ENCODE assay signal across 20 cellular contexts in genomic region chr6:44659676-44660170, GRCh38.
DNase-seq lines count a peak whose midpoint lies in the region; ATAC-seq and TF ChIP-seq lines count a peak whose summit lies in the region.
"Had no signal": no experiment of that assay in that cellular context is flagged by ENCODE, and none has a peak within 500 bp of the region (broad histone marks: within the 10 kb centered on the region; RNA-seq: fewer than 3 reads in every experiment).

No MANE protein-coding gene starts in this region.

- no peaks in the 10 kb centered on the region for H3K27me3 ChIP-seq in H9 (ENCODE audit: insufficient read depth, low read length)
- no peaks in the 10 kb centered on the region for H3K27me3 ChIP-seq in mesendoderm (ENCODE audit: insufficient read depth, low read length, poor library complexity)
- H3K27me3 ChIP-seq in upper lobe of right lung: no peaks in the 10 kb centered on the region
- H3K27me3 ChIP-seq in WERI-Rb-1 (ENCODE audit: insufficient read depth, low read depth, severe bottlenecking): no peaks in the 10 kb centered on the region
- H3K27me3 ChIP-seq: SJSA1 had no signal

- H2BK12ac ChIP-seq in H9 (ENCODE audit: insufficient read length, low read depth, low read length): peak overlapping the region; percentile 36

- no peak overlapping the region for H2BK20ac ChIP-seq in H9 (ENCODE audit: low read depth, low read length, poor library complexity, severe bottlenecking)

- H3K4me1 ChIP-seq in H9 (ENCODE audit: insufficient read depth, low read length): peaks cover 22% of the 10 kb centered on the region
- H3K4me1 ChIP-seq in mesendoderm (ENCODE audit: control insufficient read depth, low read depth, low read length): peaks cover 17% of the 10 kb centered on the region
- peaks cover 19% of the 10 kb centered on the region for H3K4me1 ChIP-seq in upper lobe of right lung

- CTCF ChIA-PET in WTC11 (lab: Charles Lee): interaction anchor here (1.2 to 6.0 kb wide), 4 partner anchors 8 to 184 kb away, joined by 3 to 38 read pairs (median 4); no protein-coding TSS in a partner anchor

- H3K4ac ChIP-seq in H9 (ENCODE audit: low read depth, low read length) (no peak overlapping the region), mesendoderm (ENCODE audit: low read depth, low read length) (no peak overlapping the region)

- no peak for DNase-seq in H9
- DNase-seq in WTC11 (ENCODE audit: low spot score): no peak
- DNase-seq in mesendoderm: no peak
- peak; percentile 13 for DNase-seq in upper lobe of right lung
- no peak for DNase-seq in OCI-M1 (lab: John Stamatoyannopoulos, UW)
- no peak for DNase-seq in WERI-Rb-1
- no peak for DNase-seq in NCI-H2227 treated with DMSO at 0.1 percent for 48 hours (lab: John Stamatoyannopoulos, UW)
- DNase-seq: AML-193; CD8-positive, alpha-beta memory T cell; EL; GF-D8; H7; KG1; NCI-H1092; NCI-H1436; NCI-H1930; NCI-H226; NCI-H510A treated with DMSO at 0.1 percent for 48 hours; NCI-H748 treated with DMSO at 0.1 percent for 48 hours had no signal

- peak overlapping the region; percentile 45 for H3K18ac ChIP-seq in H9 (ENCODE audit: insufficient read length, low read depth, low read length)
- H3K18ac ChIP-seq in mesendoderm (ENCODE audit: low read length): no peak overlapping the region

- H2AK5ac ChIP-seq in H9 (ENCODE audit: insufficient read length, low read length): no peak overlapping the region
- H2AK5ac ChIP-seq in mesendoderm (ENCODE audit: low read length): no peak overlapping the region

- H3K56ac ChIP-seq in H9 (ENCODE audit: insufficient read length, low read depth, low read length) (no peak overlapping the region), mesendoderm (ENCODE audit: low read length) (no peak overlapping the region)

- H3K79me1 ChIP-seq in H9 (ENCODE audit: insufficient read depth, low read depth, low read length, poor library complexity, severe bottlenecking) (no peaks in the 10 kb centered on the region), mesendoderm (ENCODE audit: low read length) (no peaks in the 10 kb centered on the region)

- H3K9me3 ChIP-seq in H9 (ENCODE audit: control insufficient read depth, low read depth, low read length) (no peaks in the 10 kb centered on the region), upper lobe of right lung (no peaks in the 10 kb centered on the region), WERI-Rb-1 (ENCODE audit: severe bottlenecking) (no peaks in the 10 kb centered on the region)
- H3K9me3 ChIP-seq: SJSA1 had no signal

- H2BK120ac ChIP-seq in H9 (ENCODE audit: low read depth, low read length, poor library complexity, severe bottlenecking): no peak overlapping the region
- no peak overlapping the region for H2BK120ac ChIP-seq in mesendoderm (ENCODE audit: low read depth, low read length)

- no peak overlapping the region; a peak in 1 of 7 replicates for H3K27ac Mint-ChIP-seq in H9
- peak overlapping the region; percentile 28; the same call in 1 of the 2 replicates for H3K27ac Mint-ChIP-seq in WTC11
- H3K27ac Mint-ChIP-seq: CD8-positive, alpha-beta memory T cell had no signal

- no peak overlapping the region for H3K4me3 Mint-ChIP-seq in H9
- H3K4me3 Mint-ChIP-seq in WTC11: no peak overlapping the region
- H3K4me3 Mint-ChIP-seq: CD8-positive, alpha-beta memory T cell had no signal

- TF ChIP-seq CTCF in H9 (conservative IDR thresholded peaks at IDR 0.05) (no peak), WTC11 (IDR thresholded peaks at IDR 0.05) (no peak), upper lobe of right lung (IDR thresholded peaks at IDR 0.05) (no peak), WERI-Rb-1 (IDR thresholded peaks at IDR 0.05; ENCODE audit: low read depth, low read length) (no peak)

- H3K27me3 Mint-ChIP-seq in H9 (ENCODE audit: low read depth): peaks cover 4% of the 10 kb centered on the region; the same call in 1 of the 2 replicates
- no peaks in the 10 kb centered on the region; the same call in 1 of the 2 replicates for H3K27me3 Mint-ChIP-seq in WTC11 (ENCODE audit: low read depth)

- no peak overlapping the region for H4K5ac ChIP-seq in H9 (ENCODE audit: insufficient read length, low read depth, low read length)
- H4K5ac ChIP-seq in mesendoderm (ENCODE audit: low read length): no peak overlapping the region

- H3K36me3 Mint-ChIP-seq in H9 (ENCODE audit: insufficient read depth in 1 of 3, low read depth in 3 of 3) (peaks cover 0 to 4% (median 0%) of the 10 kb centered on the region in 3 experiments; a peak in 2 of 7 replicates), WTC11 (peaks cover 3% of the 10 kb centered on the region)
- H3K36me3 Mint-ChIP-seq: CD8-positive, alpha-beta memory T cell had no signal

- H4K91ac ChIP-seq in H9 (ENCODE audit: insufficient read length, low read depth, low read length): no peak overlapping the region

- no peak overlapping the region for H3K27ac ChIP-seq in H9 (ENCODE audit: insufficient read length, low read depth, low read length)
- H3K27ac ChIP-seq in mesendoderm (ENCODE audit: low read depth, low read length): no peak overlapping the region
- no peak overlapping the region for H3K27ac ChIP-seq in upper lobe of right lung
- no peak overlapping the region for H3K27ac ChIP-seq in WERI-Rb-1
- H3K27ac ChIP-seq: SJSA1 had no signal

- peak overlapping the region; percentile 30; the same call in 1 of the 2 replicates for H2BK15ac ChIP-seq in H9 (ENCODE audit: low read depth, low read length)
- no peak overlapping the region for H2BK15ac ChIP-seq in mesendoderm (replicated peaks; ENCODE audit: low read depth)

- H3K4me2 ChIP-seq in H9 (ENCODE audit: insufficient read depth, insufficient read length, low read length): no peak overlapping the region
- no peak overlapping the region for H3K4me2 ChIP-seq in mesendoderm (ENCODE audit: low read length)

- no peak overlapping the region for H3K14ac ChIP-seq in H9 (ENCODE audit: insufficient read depth, low read length)

- H3K9me3 Mint-ChIP-seq in H9 (peaks cover 3 to 6% of the 10 kb centered on the region in 2 experiments; a peak in 3 of 5 replicates), WTC11 (peaks cover 7% of the 10 kb centered on the region)
- H3K9me3 Mint-ChIP-seq: CD8-positive, alpha-beta memory T cell had no signal

- H3K79me2 ChIP-seq in H9 (ENCODE audit: insufficient read depth, low read length): no peaks in the 10 kb centered on the region
- no peaks in the 10 kb centered on the region for H3K79me2 ChIP-seq in mesendoderm (ENCODE audit: control insufficient read depth, insufficient read depth, low read length)

- no peaks in the 10 kb centered on the region for H3K23me2 ChIP-seq in H9 (ENCODE audit: insufficient read length, low read depth, low read length, poor library complexity, severe bottlenecking)

- H3T11ph ChIP-seq in H9 (ENCODE audit: low read length): no peak overlapping the region

- no peak overlapping the region for H3K9ac ChIP-seq in H9 (ENCODE audit: extremely low read depth, insufficient read length, low read length)
- no peak overlapping the region for H3K9ac ChIP-seq in mesendoderm (ENCODE audit: low read length)

- H3K23ac ChIP-seq in H9 (ENCODE audit: insufficient read length, low read depth, low read length) (no peak overlapping the region), mesendoderm (ENCODE audit: low read length) (no peak overlapping the region)

- ATAC-seq in WTC11 (no peak), upper lobe of right lung (no peak)

- H3K36me3 ChIP-seq in mesendoderm (ENCODE audit: control insufficient read depth, insufficient read depth, low read length) (no peaks in the 10 kb centered on the region), upper lobe of right lung (no peaks in the 10 kb centered on the region), WERI-Rb-1 (no peaks in the 10 kb centered on the region)
- H3K36me3 ChIP-seq: SJSA1 had no signal

- POLR2A ChIA-PET in WTC11 (lab: Charles Lee): no interaction called here

- H3K4me1 Mint-ChIP-seq in H9 (peaks cover 51 to 52% of the 10 kb centered on the region in 2 experiments), WTC11 (peaks cover 55% of the 10 kb centered on the region)

- H4K20me1 ChIP-seq in H9 (ENCODE audit: control insufficient read depth, insufficient read depth, insufficient read length): no peaks in the 10 kb centered on the region

- intact Hi-C loops in upper lobe of right lung (cut with DNase I): loop anchor here (10.0 kb wide), 2 partner anchors 1055 to 1255 kb away; no protein-coding TSS in a partner anchor

- H3K4me3 ChIP-seq in mesendoderm (ENCODE audit: low read length): no peak overlapping the region
- H3K4me3 ChIP-seq in upper lobe of right lung: no peak overlapping the region
- no peak overlapping the region for H3K4me3 ChIP-seq in WERI-Rb-1 (ENCODE audit: low read depth, low read length)
- H3K4me3 ChIP-seq: SJSA1 had no signal

- no peak overlapping the region for H2AFZ ChIP-seq in H9 (ENCODE audit: low read length)

- H2BK5ac ChIP-seq in H9 (ENCODE audit: insufficient read length, low read length) (no peak overlapping the region), mesendoderm (ENCODE audit: low read length) (peak overlapping the region; percentile 15)

- WGBS in H9 (ENCODE audit: extremely low coverage, insufficient read length, low lambda C conversion rate): no CpG with 5 or more reads among the region's 5 CpGs
- WGBS in mesendoderm (ENCODE audit: extremely low coverage, insufficient coverage, low lambda C conversion rate): no CpG with 5 or more reads among the region's 5 CpGs

- H4K8ac ChIP-seq in H9 (replicated peaks; ENCODE audit: insufficient read length, low read depth, low read length): no peak overlapping the region
- H4K8ac ChIP-seq in mesendoderm (ENCODE audit: low read depth, low read length): no peak overlapping the region

TF ChIP-seq in WTC11, 78 proteins besides CTCF, POLR2A, EP300 and RAD21 (continues in another document):
- no peak for TF ChIP-seq KAT7 (CRISPR knock-in tag; IDR thresholded peaks at IDR 0.05; ENCODE audit: borderline replicate concordance)
